8 cellular contexts compared by ENCODE assay signal in the genomic region with DNA sequence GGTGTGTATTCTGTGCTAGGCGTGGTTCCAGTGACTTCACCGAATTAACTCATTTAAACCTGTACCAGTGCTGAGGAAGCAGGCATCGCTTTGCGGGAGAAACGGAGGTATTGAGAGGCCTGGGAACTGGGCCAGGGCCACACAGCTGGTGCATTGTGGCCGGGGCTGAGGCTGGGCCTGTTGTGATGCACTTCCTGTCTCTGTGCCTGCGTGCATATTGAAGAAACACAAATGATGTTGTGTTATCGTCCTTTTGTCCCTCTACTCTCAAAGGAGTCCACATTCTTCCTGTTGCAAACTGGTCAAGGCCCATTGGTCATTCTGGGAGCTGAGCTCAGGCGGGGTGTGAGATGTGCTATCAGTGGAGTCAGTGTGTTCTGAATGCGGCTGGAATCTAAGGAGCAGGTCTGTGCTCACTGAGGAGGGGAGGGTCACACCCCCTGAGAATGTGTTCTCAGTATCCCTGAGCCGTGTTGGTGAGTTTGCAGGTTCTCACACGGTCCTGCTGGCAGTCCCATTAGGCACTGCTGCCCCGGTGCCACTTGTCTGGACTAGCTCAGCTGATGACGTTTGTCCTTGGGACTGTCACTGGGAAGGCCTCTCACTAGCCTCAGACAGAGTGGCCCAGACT.
DNase-seq lines count a peak whose midpoint lies in the region; ATAC-seq, FAIRE-seq and TF ChIP-seq lines count a peak whose summit lies in the region.

No MANE protein-coding gene starts in this region.

- H3K27ac Mint-ChIP-seq in activated CD4-positive, alpha-beta T cell treated with anti-CD3 and anti-CD28 coated beads for 36 hours, result peak overlapping the region; percentile 96
- peak overlapping the region; percentile 88 for H3K27ac Mint-ChIP-seq in stimulated activated naive CD8-positive, alpha-beta T cell treated with anti-CD3 and anti-CD28 coated beads, Interleukin-15, Interleukin-2, amounts not matched to agents 100 ng/mL and 50 ng/mL, for 24 hours

- H3K36me3 ChIP-seq in ascending aorta, result peaks cover 0 to 5% of the 10 kb centered on the region in 2 donors

- H3K27me3 ChIP-seq in ascending aorta, result no peaks in the 10 kb centered on the region

- H3K4me3 ChIP-seq in ascending aorta, result peak overlapping the region in 1 of 2 donors; percentile 23

- no peaks in the 10 kb centered on the region for H3K9me3 ChIP-seq in ascending aorta

- POLR2A ChIA-PET in activated CD4-positive, alpha-beta T cell treated with anti-CD3 and anti-CD28 coated beads for 36 hours (lab: Charles Lee), result no interaction called here

- H3K4me1 Mint-ChIP-seq in activated CD4-positive, alpha-beta T cell treated with anti-CD3 and anti-CD28 coated beads for 36 hours, result peaks cover 70% of the 10 kb centered on the region
- peaks cover 79% of the 10 kb centered on the region for H3K4me1 Mint-ChIP-seq in stimulated activated naive CD8-positive, alpha-beta T cell treated with anti-CD3 and anti-CD28 coated beads, Interleukin-15, Interleukin-2, amounts not matched to agents 100 ng/mL and 50 ng/mL, for 24 hours (ENCODE audit: low read depth)

- TF ChIP-seq CTCF in ascending aorta (IDR thresholded peaks at IDR 0.05), result no peak
- no peak for TF ChIP-seq CTCF in D721Med (IDR thresholded peaks at IDR 0.05; ENCODE audit: insufficient read depth, missing control alignments)

- peaks cover 23 to 67% of the 10 kb centered on the region in 2 donors for H3K4me1 ChIP-seq in ascending aorta

- peak overlapping the region; percentile 92 to 96 for H3K27ac ChIP-seq in ascending aorta

- peak; percentile 76 for ATAC-seq in activated CD4-positive, alpha-beta T cell treated with anti-CD3 and anti-CD28 coated beads for 36 hours

- no peaks in the 10 kb centered on the region for H3K27me3 Mint-ChIP-seq in activated CD4-positive, alpha-beta T cell treated with anti-CD3 and anti-CD28 coated beads for 36 hours
- H3K27me3 Mint-ChIP-seq in stimulated activated naive CD8-positive, alpha-beta T cell treated with anti-CD3 and anti-CD28 coated beads, Interleukin-15, Interleukin-2, amounts not matched to agents 100 ng/mL and 50 ng/mL, for 24 hours, result no peaks in the 10 kb centered on the region

- H3K4me3 Mint-ChIP-seq in activated CD4-positive, alpha-beta T cell treated with anti-CD3 and anti-CD28 coated beads for 36 hours, result no peak overlapping the region
- peak overlapping the region; percentile 44 for H3K4me3 Mint-ChIP-seq in stimulated activated naive CD8-positive, alpha-beta T cell treated with anti-CD3 and anti-CD28 coated beads, Interleukin-15, Interleukin-2, amounts not matched to agents 100 ng/mL and 50 ng/mL, for 24 hours

- no peak for FAIRE-seq in D721Med (lab: Jason Lieb, UNC)

- peaks cover 9% of the 10 kb centered on the region for H3K9me3 Mint-ChIP-seq in activated CD4-positive, alpha-beta T cell treated with anti-CD3 and anti-CD28 coated beads for 36 hours (ENCODE audit: low read depth)
- H3K9me3 Mint-ChIP-seq in stimulated activated naive CD8-positive, alpha-beta T cell treated with anti-CD3 and anti-CD28 coated beads, Interleukin-15, Interleukin-2, amounts not matched to agents 100 ng/mL and 50 ng/mL, for 24 hours, result no peaks in the 10 kb centered on the region

- DNase-seq in activated CD4-positive, alpha-beta T cell treated with anti-CD3 and anti-CD28 coated beads for 36 hours, result peak; percentile 72
- no peak for DNase-seq in activated CD4-positive, alpha-beta T cell treated with anti-CD3 and anti-CD28 coated beads for 1 hour
- peak; percentile 85 for DNase-seq in NCI-H1694 (lab: John Stamatoyannopoulos, UW)
- peak; percentile 28 to 78 for DNase-seq in ascending aorta (ENCODE audit: low spot score in 2 of 2)
- DNase-seq in iris pigment epithelial cell (ENCODE audit: low read depth), result peak; percentile 66
- no peak for DNase-seq in D721Med (ENCODE audit: insufficient read length, low spot score)
- no peak for DNase-seq in NCI-H187 (lab: John Stamatoyannopoulos, UW)

- H3K36me3 Mint-ChIP-seq in activated CD4-positive, alpha-beta T cell treated with anti-CD3 and anti-CD28 coated beads for 36 hours (ENCODE audit: low read depth), result peaks cover 64% of the 10 kb centered on the region
- peaks cover 65% of the 10 kb centered on the region for H3K36me3 Mint-ChIP-seq in stimulated activated naive CD8-positive, alpha-beta T cell treated with anti-CD3 and anti-CD28 coated beads, Interleukin-15, Interleukin-2, amounts not matched to agents 100 ng/mL and 50 ng/mL, for 24 hours (ENCODE audit: low read depth)

- CTCF ChIA-PET in activated CD4-positive, alpha-beta T cell treated with anti-CD3 and anti-CD28 coated beads for 36 hours (lab: Charles Lee), result interaction anchor here (1.0 to 1.3 kb wide), 3 partner anchors 19 to 158 kb away, joined by 3 to 4 read pairs (median 3); no protein-coding TSS in a partner anchor

- intact Hi-C loops in activated CD4-positive, alpha-beta T cell treated with anti-CD3 and anti-CD28 coated beads for 36 hours (cut with DNase I, micrococcal nuclease), result loop anchor here in 1 of 2 experiments (1.0 kb wide), 1 partner anchor 23 kb away; no protein-coding TSS in a partner anchor
- intact Hi-C loops in ascending aorta (cut with DNase I), result no loop called here

Comparison
In these comparisons a context has a peak if more than half of its experiments do, and no peak if none do; other contexts are left out.
1. DNase-seq: peak in activated CD4-positive, alpha-beta T cell treated with anti-CD3 and anti-CD28 coated beads for 36 hours (single experiment), NCI-H1694 (single experiment), ascending aorta (2 of 2) and iris pigment epithelial cell (single experiment); none in activated CD4-positive, alpha-beta T cell treated with anti-CD3 and anti-CD28 coated beads for 1 hour (single experiment), D721Med (single experiment) and NCI-H187 (0 of 2).